8 cellular contexts compared by ENCODE assay signal in the genomic region with DNA sequence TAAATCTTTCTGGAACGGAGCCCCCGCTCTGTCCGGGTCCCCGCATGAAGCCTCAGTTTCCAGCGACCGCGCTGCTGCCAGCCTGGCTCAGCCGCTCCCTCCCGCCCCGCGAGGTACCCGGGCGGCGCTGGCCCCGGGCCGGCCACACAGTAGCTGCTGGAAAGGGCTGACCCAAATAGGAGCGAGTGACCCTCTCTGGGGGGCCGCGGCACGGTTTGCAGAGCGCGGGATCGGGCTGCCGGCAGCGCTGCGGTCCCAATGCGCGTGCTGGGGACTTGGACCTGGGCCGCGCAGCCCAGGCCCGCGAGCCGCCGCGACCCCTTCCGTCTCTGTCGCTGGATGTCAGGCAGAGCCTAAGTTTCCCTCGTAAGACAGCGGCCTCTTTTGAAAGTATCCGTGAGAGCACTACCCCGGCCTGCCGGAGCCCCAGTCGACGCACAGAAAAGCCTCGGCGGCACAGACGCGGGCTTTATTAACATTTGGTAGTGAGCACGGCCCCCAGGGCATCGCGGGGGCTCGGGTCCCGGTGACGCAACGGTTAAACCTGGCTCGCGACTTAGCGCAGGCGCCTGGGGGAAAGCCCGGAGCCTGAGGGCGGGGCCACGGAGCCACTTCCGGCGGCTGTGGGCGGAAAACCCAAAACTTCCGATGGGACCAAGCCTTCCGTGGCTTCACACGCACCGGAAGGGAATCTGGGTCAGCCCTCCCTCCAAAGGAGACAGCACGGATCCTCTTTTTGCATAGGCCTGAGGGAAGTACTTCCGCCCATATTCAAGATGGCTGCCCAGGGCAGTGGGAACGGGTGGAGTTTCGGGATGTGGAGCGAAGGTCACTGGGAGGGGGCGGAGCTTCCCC. TPM values are rescaled to one million over a fixed set of nuclear protein-coding genes. Genes with fewer than 3 reads are reported as not detected.
A peak's percentile ranks its signal among the peaks of the same experiment; 100 is the strongest.
DNase-seq lines count a peak whose midpoint lies in the region; ATAC-seq, FAIRE-seq and TF ChIP-seq lines count a peak whose summit lies in the region.

No MANE protein-coding gene starts in this region.

- no peak for TF ChIP-seq CTCF in keratinocyte (optimal IDR thresholded peaks at IDR 0.05 in 1 of 3, IDR thresholded peaks at IDR 0.05 in 1 of 3, conservative IDR thresholded peaks at IDR 0.05 in 1 of 3; ENCODE audit: extremely low read depth in 1 of 3, insufficient read depth in 2 of 3, low read length in 3 of 3)

- no peaks in the 10 kb centered on the region for H3K9me3 ChIP-seq in keratinocyte (ENCODE audit: control insufficient read depth, low read depth, low read length)

- ATAC-seq in GM19043 (IDR thresholded peaks at IDR 0.05; ENCODE audit: low read depth, unreplicated experiment) (peak; percentile 69), HG03354 (IDR thresholded peaks at IDR 0.05; ENCODE audit: poor library complexity, severe bottlenecking, unreplicated experiment) (peak; percentile 72)
- peak; percentile 81 to 83 for ATAC-seq in activated CD4-positive, CD25-positive, alpha-beta regulatory T cell treated with anti-CD3 and anti-CD28 coated beads, Interleukin-2, amount 50 U/mL, for 24 hours

- peak overlapping the region; percentile 72 for H3K9ac ChIP-seq in keratinocyte (ENCODE audit: control insufficient read depth, extremely low read depth, insufficient read depth, low read length)

- peak overlapping the region; percentile 35 to 76 (median 70) for H3K4me3 ChIP-seq in keratinocyte (ENCODE audit: control insufficient read depth in 2 of 3, extremely low read depth in 1 of 3, insufficient read depth in 2 of 3, low read depth in 1 of 3, low read length in 3 of 3)

- H3K36me3 ChIP-seq in keratinocyte (ENCODE audit: control insufficient read depth in 2 of 2, extremely low read depth in 1 of 2, insufficient read depth in 2 of 2, low read length in 2 of 2), result peaks cover 10 to 28% of the 10 kb centered on the region in 2 experiments

- H4K20me1 ChIP-seq in keratinocyte (ENCODE audit: control insufficient read depth, extremely low read depth, insufficient read depth, low read length), result no peaks in the 10 kb centered on the region

- peak overlapping the region; percentile 87 for H3K4me2 ChIP-seq in keratinocyte (ENCODE audit: control insufficient read depth, extremely low read depth, insufficient read depth, low read depth, low read length)

- FAIRE-seq in keratinocyte (lab: Jason Lieb, UNC), result no peak

- no peaks in the 10 kb centered on the region for H3K79me2 ChIP-seq in keratinocyte (ENCODE audit: control insufficient read depth, insufficient read depth, low read length)

- dilution Hi-C loops in keratinocyte (cut with MboI; ENCODE audit: extremely low pct_ligation_motif_present, low sequenced_read_pairs), result no loop called here

- H3K4me1 ChIP-seq in keratinocyte (ENCODE audit: control insufficient read depth, extremely low read depth, insufficient read depth, low read length), result peaks cover 55% of the 10 kb centered on the region

- H3K27me3 ChIP-seq in keratinocyte (ENCODE audit: control insufficient read depth, extremely low read depth, insufficient read depth, low read length), result no peaks in the 10 kb centered on the region

- no peak overlapping the region for H2AFZ ChIP-seq in keratinocyte (ENCODE audit: control insufficient read depth, low read length)

- H3K9me1 ChIP-seq in keratinocyte (ENCODE audit: control insufficient read depth, extremely low read depth, insufficient read depth, low read length), result no peaks in the 10 kb centered on the region

- DNase-seq in AG20443 (ENCODE audit: low spot score) (peak; percentile 92), NCI-H446 (lab: John Stamatoyannopoulos, UW) (peak; percentile 100), cerebellar cortex (ENCODE audit: low spot score) (peak; percentile 100), keratinocyte (ENCODE audit: low read depth, low spot score) (peak; percentile 97)
- DNase-seq in stimulated activated CD4-positive, alpha-beta T cell treated with anti-CD3 and anti-CD28 coated beads, Interleukin-12 subunit alpha, Interleukin-12 subunit beta, amount 100 ng/mL, for 48 hours (ENCODE audit: low read depth in 2 of 3, low spot score in 1 of 3), result peak; percentile 96 to 97 (median 97)

- H3K27ac ChIP-seq in keratinocyte (ENCODE audit: control insufficient read depth, insufficient read depth, low read length), result peak overlapping the region; percentile 78

RNA-seq across cellular contexts. Expression of a gene that starts 14.9 kb away (rescaled TPM):
- polyA plus RNA-seq in keratinocyte, result 58.3 to 86.9 TPM (median 61.2 TPM) in 3 replicates
- 14.9 TPM for polyA plus RNA-seq in keratinocyte (2011; ENCODE audit: low read depth)
- polyA plus RNA-seq in keratinocyte (2011; cell fraction: cytosol; rRNA removed), result 43.0 and 94.7 TPM in 2 replicates
- polyA plus RNA-seq in keratinocyte (2011; cell fraction: nucleus; rRNA removed), result 16.1 and 30.8 TPM in 2 replicates
- polyA plus RNA-seq in keratinocyte (2012; ENCODE audit: low replicate concordance), result 35.2 and 99.3 TPM in 2 replicates
- 15.8 to 31.5 TPM (median 22.1 TPM) in 3 replicates for polyA minus RNA-seq in keratinocyte
- 31.3 TPM for polyA minus RNA-seq in keratinocyte (2011; cell fraction: cytosol; rRNA and poly(A)+ RNA removed)
- polyA minus RNA-seq in keratinocyte (2011; cell fraction: nucleus; rRNA and poly(A)+ RNA removed), result 7.4 and 8.9 TPM in 2 replicates

RNA-seq across cellular contexts. Expression of a gene that starts 16.0 kb away (rescaled TPM):
- polyA plus RNA-seq in keratinocyte, result 6.6 to 11.7 TPM (median 9.8 TPM) in 3 replicates
- 4.7 TPM for polyA plus RNA-seq in keratinocyte (2011; ENCODE audit: low read depth)
- polyA plus RNA-seq in keratinocyte (2011; cell fraction: cytosol; rRNA removed), result 5.3 and 11.7 TPM in 2 replicates
- polyA plus RNA-seq in keratinocyte (2011; cell fraction: nucleus; rRNA removed), result 20.5 and 27.1 TPM in 2 replicates
- polyA plus RNA-seq in keratinocyte (2012; ENCODE audit: low replicate concordance), result 18.2 TPM in 2 replicates
- 7.4 to 25.6 TPM (median 8.6 TPM) in 3 replicates for polyA minus RNA-seq in keratinocyte
- 13.2 TPM for polyA minus RNA-seq in keratinocyte (2011; cell fraction: cytosol; rRNA and poly(A)+ RNA removed)
- 6.0 and 9.9 TPM in 2 replicates for polyA minus RNA-seq in keratinocyte (2011; cell fraction: nucleus; rRNA and poly(A)+ RNA removed)

RNA-seq across cellular contexts. Expression of a gene that starts 18.3 kb away (rescaled TPM):
- polyA plus RNA-seq in keratinocyte, result 32.5 to 46.9 TPM (median 42.0 TPM) in 3 replicates
- 22.4 TPM for polyA plus RNA-seq in keratinocyte (2011; ENCODE audit: low read depth)
- polyA plus RNA-seq in keratinocyte (2011; cell fraction: cytosol; rRNA removed), result 24.4 and 45.9 TPM in 2 replicates
- polyA plus RNA-seq in keratinocyte (2011; cell fraction: nucleus; rRNA removed), result 80.0 and 97.8 TPM in 2 replicates
- 23.8 and 55.9 TPM in 2 replicates for polyA plus RNA-seq in keratinocyte (2012; ENCODE audit: low replicate concordance)
- polyA minus RNA-seq in keratinocyte, result 59.1 to 134 TPM (median 63.1 TPM) in 3 replicates
- polyA minus RNA-seq in keratinocyte (2011; cell fraction: cytosol; rRNA and poly(A)+ RNA removed), result 84.8 TPM
- polyA minus RNA-seq in keratinocyte (2011; cell fraction: nucleus; rRNA and poly(A)+ RNA removed), result 55.3 and 67.1 TPM in 2 replicates

RNA-seq across cellular contexts. Expression of a gene that starts 21.5 kb away (rescaled TPM):
- polyA plus RNA-seq in keratinocyte, result not detected in 3 replicates
- not detected for polyA plus RNA-seq in keratinocyte (2011; ENCODE audit: low read depth)
- not detected in 2 replicates for polyA plus RNA-seq in keratinocyte (2011; cell fraction: cytosol; rRNA removed)
- not detected in 2 replicates for polyA plus RNA-seq in keratinocyte (2011; cell fraction: nucleus; rRNA removed)
- not detected in 2 replicates for polyA plus RNA-seq in keratinocyte (2012; ENCODE audit: low replicate concordance)
- not detected in 3 replicates for polyA minus RNA-seq in keratinocyte
- not detected for polyA minus RNA-seq in keratinocyte (2011; cell fraction: cytosol; rRNA and poly(A)+ RNA removed)
- polyA minus RNA-seq in keratinocyte (2011; cell fraction: nucleus; rRNA and poly(A)+ RNA removed), result not detected in 2 replicates

RNA-seq across cellular contexts. Expression of a gene that starts 22.9 kb away (rescaled TPM):
- polyA plus RNA-seq in keratinocyte, result 182 to 254 TPM (median 208 TPM) in 3 replicates
- 228 TPM for polyA plus RNA-seq in keratinocyte (2011; ENCODE audit: low read depth)
- polyA plus RNA-seq in keratinocyte (2011; cell fraction: cytosol; rRNA removed), result 136 and 242 TPM in 2 replicates
- polyA plus RNA-seq in keratinocyte (2011; cell fraction: nucleus; rRNA removed), result 88.4 and 97.8 TPM in 2 replicates
- 206 and 370 TPM in 2 replicates for polyA plus RNA-seq in keratinocyte (2012; ENCODE audit: low replicate concordance)
- polyA minus RNA-seq in keratinocyte, result 67.7 to 176 TPM (median 81.0 TPM) in 3 replicates
- polyA minus RNA-seq in keratinocyte (2011; cell fraction: cytosol; rRNA and poly(A)+ RNA removed), result 142 TPM
- polyA minus RNA-seq in keratinocyte (2011; cell fraction: nucleus; rRNA and poly(A)+ RNA removed), result 24.2 and 30.3 TPM in 2 replicates

Comparison
In these comparisons a context has a peak if more than half of its experiments do, and no peak if none do; other contexts are left out.
1. Peak in every context shown above with its lines: DNase-seq, ATAC-seq, H3K4me3 ChIP-seq and H3K27ac ChIP-seq.